20 cellular contexts compared by ENCODE assay signal in genomic region chr3:123317716-123318115, GRCh38.
DNase-seq lines count a peak whose midpoint lies in the region; ATAC-seq and TF ChIP-seq lines count a peak whose summit lies in the region.
"Had no signal": no experiment of that assay in that cellular context is flagged by ENCODE, and none has a peak within 500 bp of the region (broad histone marks: within the 10 kb centered on the region; RNA-seq: fewer than 3 reads in every experiment).

No MANE protein-coding gene starts in this region.

- DNase-seq in Right ventricle myocardium superior (peak; percentile 18), left ventricle myocardium inferior (no peak), neuronal stem cell (ENCODE audit: low spot score) (no peak), upper lobe of right lung (peak; percentile 32), GM19238 (ENCODE audit: insufficient read length, low spot score) (no peak), A172 (ENCODE audit: low spot score) (no peak)
- DNase-seq: C1 segment of cervical spinal cord; CD4-positive, CD25-positive, alpha-beta regulatory T cell; CD8-positive, alpha-beta memory T cell; COR-L47; DMS 273 treated with DMSO at 0.1 percent for 48 hours; DMS53; DND-41; EL; GM23248; HCEC 1CT had no signal

- H3K14ac ChIP-seq in neuronal stem cell (ENCODE audit: low read length) = no peak overlapping the region

- H3K18ac ChIP-seq in neuronal stem cell (ENCODE audit: low read length) = no peak overlapping the region

- H3K4me2 ChIP-seq in neuronal stem cell (ENCODE audit: insufficient read depth, low read length, poor library complexity, severe bottlenecking) = no peak overlapping the region

- no peak overlapping the region for H2BK15ac ChIP-seq in neuronal stem cell (ENCODE audit: low read length)

- peak overlapping the region; percentile 25 for H3K9ac ChIP-seq in neuronal stem cell (ENCODE audit: low read depth, low read length, poor library complexity)
- H3K9ac ChIP-seq: GM23248 had no signal

- H3K27me3 ChIP-seq in left ventricle myocardium inferior (ENCODE audit: low read depth) = peaks cover 10% of the 10 kb centered on the region
- peaks cover 0 to 31% (median 7%) of the 10 kb centered on the region in 3 experiments for H3K27me3 ChIP-seq in neuronal stem cell (ENCODE audit: control insufficient read depth in 3 of 3, insufficient read depth in 3 of 3, low read depth in 1 of 3, low read length in 3 of 3)
- H3K27me3 ChIP-seq in upper lobe of right lung = no peaks in the 10 kb centered on the region

- peak overlapping the region; percentile 35 for H3K23ac ChIP-seq in neuronal stem cell (ENCODE audit: low read depth, low read length, poor library complexity)

- no CpG with 5 or more reads among the region's 14 CpGs for WGBS in neuronal stem cell (ENCODE audit: extremely low coverage in 2 of 2, insufficient read length in 2 of 2, insufficient replicate concordance in 1 of 2), 2 donors

- H3K9me3 ChIP-seq in left ventricle myocardium inferior (replicated peaks) (no peaks in the 10 kb centered on the region), neuronal stem cell (replicated peaks in 1 of 2; ENCODE audit: control insufficient read depth in 2 of 2, insufficient read depth in 1 of 2, low read depth in 1 of 2, low read length in 2 of 2) (no peaks in the 10 kb centered on the region), upper lobe of right lung (no peaks in the 10 kb centered on the region)

- peak overlapping the region; percentile 76 for H4K8ac ChIP-seq in neuronal stem cell (ENCODE audit: low read depth, low read length)

- H3K4me3 ChIP-seq in left ventricle myocardium inferior (no peak overlapping the region), neuronal stem cell (ENCODE audit: low read length in 2 of 2) (no peak overlapping the region), upper lobe of right lung (no peak overlapping the region)
- H3K4me3 ChIP-seq: GM12878, GM23248 had no signal

- H3K27ac ChIP-seq in left ventricle myocardium inferior (replicated peaks) (no peak overlapping the region), neuronal stem cell (replicated peaks; ENCODE audit: low read length) (no peak overlapping the region), upper lobe of right lung (no peak overlapping the region)
- H3K27ac ChIP-seq: 22Rv1, GM23248, HL-60 had no signal

- H3K4ac ChIP-seq in neuronal stem cell (ENCODE audit: low read length) = no peak overlapping the region

- H3K79me1 ChIP-seq in neuronal stem cell (ENCODE audit: low read depth, low read length) = no peaks in the 10 kb centered on the region

- no peak for ATAC-seq in Right ventricle myocardium superior (ENCODE audit: poor library complexity)
- ATAC-seq in upper lobe of right lung = no peak
- no peak for ATAC-seq in GM18498 (IDR thresholded peaks at IDR 0.05; ENCODE audit: unreplicated experiment)
- ATAC-seq: GM12878 had no signal

- TF ChIP-seq CTCF in left ventricle myocardium inferior (IDR thresholded peaks at IDR 0.05; ENCODE audit: borderline replicate concordance) (no peak), upper lobe of right lung (IDR thresholded peaks at IDR 0.05) (no peak)

- no peak overlapping the region for H4K91ac ChIP-seq in neuronal stem cell (ENCODE audit: low read depth, low read length, poor library complexity)

- no peak overlapping the region for H2BK12ac ChIP-seq in neuronal stem cell (ENCODE audit: low read length)

- H3K4me1 ChIP-seq in left ventricle myocardium inferior (peaks cover 56% of the 10 kb centered on the region), neuronal stem cell (ENCODE audit: control insufficient read depth in 2 of 2, insufficient read depth in 1 of 2, low read depth in 1 of 2, low read length in 2 of 2) (peaks cover 8 to 9% of the 10 kb centered on the region in 2 donors), upper lobe of right lung (no peaks in the 10 kb centered on the region)

- H2AFZ ChIP-seq in neuronal stem cell (ENCODE audit: low read length) = no peak overlapping the region
- H2AFZ ChIP-seq: GM23248 had no signal

- peak overlapping the region; percentile 62 for H2AK5ac ChIP-seq in neuronal stem cell (ENCODE audit: low read depth, low read length)

- intact Hi-C loops in Right ventricle myocardium superior (cut with DNase I) (no loop called here), left ventricle myocardium inferior (cut with micrococcal nuclease) (no loop called here), upper lobe of right lung (cut with DNase I) (no loop called here)

- H2BK5ac ChIP-seq in neuronal stem cell (ENCODE audit: low read length) = no peak overlapping the region

- H2BK120ac ChIP-seq in neuronal stem cell (ENCODE audit: low read depth, low read length) = no peak overlapping the region

- H3K36me3 ChIP-seq in left ventricle myocardium inferior = peaks cover 78% of the 10 kb centered on the region
- H3K36me3 ChIP-seq in neuronal stem cell (replicated peaks in 1 of 2; ENCODE audit: control insufficient read depth in 2 of 2, insufficient read depth in 2 of 2, low read length in 2 of 2) = no peaks in the 10 kb centered on the region
- H3K36me3 ChIP-seq in upper lobe of right lung = no peaks in the 10 kb centered on the region

Comparison
In these comparisons a context has a peak if more than half of its experiments do, and no peak if none do; other contexts are left out.
1. DNase-seq: peak in Right ventricle myocardium superior (single experiment) and upper lobe of right lung (single experiment); none in left ventricle myocardium inferior (single experiment), neuronal stem cell (single experiment), GM19238 (single experiment) and A172 (single experiment).